ENCODE assay signal across 28 cellular contexts in the genomic region with DNA sequence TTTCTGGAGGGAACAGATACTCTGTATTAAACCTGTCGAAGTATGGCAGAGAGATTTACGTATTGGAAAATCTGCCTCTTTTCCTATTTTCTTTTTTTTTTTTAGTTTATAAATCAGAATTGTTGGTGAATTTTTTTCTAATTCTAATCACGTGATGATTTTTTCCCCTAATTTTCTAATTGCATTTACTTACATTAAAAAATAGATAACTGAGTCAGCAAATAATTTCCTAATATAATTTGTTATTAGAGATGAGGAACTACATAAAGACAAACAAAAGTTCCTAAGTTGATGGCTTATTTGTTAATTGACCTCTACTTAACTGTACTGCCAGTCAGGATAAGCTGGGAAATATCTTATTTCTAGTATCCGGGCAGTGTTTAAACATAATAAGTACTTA.
"Had no signal": no experiment of that assay in that cellular context is flagged by ENCODE, and none has a peak within 500 bp of the region (broad histone marks: within the 10 kb centered on the region; RNA-seq: fewer than 3 reads in every experiment).

No MANE protein-coding gene starts in this region.

- ATAC-seq: natural killer cell; psoas muscle; right cardiac atrium; sciatic nerve; stimulated activated memory B cell treated with anti-CD40 and anti-IgM and Interleukin-4, amounts not matched to agents 10 μg/mL and 1 μg/mL and 100 μg/mL, for 72 hours; stimulated activated naive CD8-positive, alpha-beta T cell treated with anti-CD3 and anti-CD28 coated beads, Interleukin-15, amount 100 ng/mL, for 72 hours; stimulated activated naive CD8-positive, alpha-beta T cell treated with anti-CD3 and anti-CD28 coated beads, Interleukin-15, Interleukin-2, amounts not matched to agents 100 U/mL and 50 U/mL, for 24 hours; upper lobe of right lung had no signal

- H3K4me1 ChIP-seq: neural progenitor cell, parathyroid adenoma, psoas muscle, spleen, suprapubic skin, testis, upper lobe of right lung, uterus had no signal

- H3K4me2 ChIP-seq: neural progenitor cell, smooth muscle cell had no signal

- H3K27me3 ChIP-seq: neural progenitor cell, ovary, spleen, suprapubic skin, testis, tibial artery, transverse colon, upper lobe of right lung, uterus had no signal

- H3K36me3 ChIP-seq: ovary, spleen, upper lobe of right lung, uterus had no signal

- H3K9me3 ChIP-seq: ovary, psoas muscle, spleen, suprapubic skin, testis, tibial artery, transverse colon, upper lobe of right lung, uterus had no signal

- H3K9ac ChIP-seq: neural progenitor cell, parathyroid adenoma had no signal

- H3K4me3 ChIP-seq: neural progenitor cell, ovary, psoas muscle, skin epidermis, smooth muscle cell, spleen, suprapubic skin, testis, tibial artery, transverse colon, upper lobe of right lung, uterus had no signal

- DNase-seq: natural killer cell; occipital lobe; ovary; posterior cingulate gyrus; psoas muscle; right cardiac atrium; spleen; stimulated activated CD4-positive, alpha-beta T cell treated with anti-CD3 and anti-CD28 coated beads, Interleukin-12 subunit alpha, Interleukin-12 subunit beta, amount 100 ng/mL, for 4 hours; stimulated activated CD4-positive, alpha-beta T cell treated with anti-CD3 and anti-CD28 coated beads, Interleukin-1b, Interleukin-23, amount 100 ng/mL, for 48 hours; stimulated activated CD4-positive, alpha-beta T cell treated with anti-CD3 and anti-CD28 coated beads, Interleukin-4, amount 100 ng/mL, for 1 hour; stimulated activated CD4-positive, alpha-beta T cell treated with anti-CD3 and anti-CD28 coated beads, Interleukin-4, amount 100 ng/mL, for 4 hours; stimulated activated CD8-positive, alpha-beta memory T cell treated with anti-CD3 and anti-CD28 coated beads, Interleukin-4, amount 100 ng/mL, for 48 hours; stimulated activated naive CD4-positive, alpha-beta T cell; stimulated activated naive CD8-positive, alpha-beta T cell treated with anti-CD3 and anti-CD28 coated beads, Interleukin-15, amount 100 ng/mL, for 72 hours; stimulated activated naive CD8-positive, alpha-beta T cell treated with anti-CD3 and anti-CD28 coated beads, Interleukin-15, Interleukin-2, amounts not matched to agents 100 U/mL and 50 U/mL, for 24 hours; substantia nigra; testis; tibial artery; transverse colon; upper lobe of right lung; uterus had no signal

- H2AFZ ChIP-seq: neural progenitor cell, parathyroid adenoma had no signal

- H3K27ac ChIP-seq: neural progenitor cell, ovary, parathyroid adenoma, psoas muscle, skin epidermis, spleen, suprapubic skin, testis, tibial artery, transverse colon, upper lobe of right lung, uterus had no signal

- H3K79me2 ChIP-seq: parathyroid adenoma had no signal
